19 cellular contexts compared by ENCODE assay signal in the genomic region with DNA sequence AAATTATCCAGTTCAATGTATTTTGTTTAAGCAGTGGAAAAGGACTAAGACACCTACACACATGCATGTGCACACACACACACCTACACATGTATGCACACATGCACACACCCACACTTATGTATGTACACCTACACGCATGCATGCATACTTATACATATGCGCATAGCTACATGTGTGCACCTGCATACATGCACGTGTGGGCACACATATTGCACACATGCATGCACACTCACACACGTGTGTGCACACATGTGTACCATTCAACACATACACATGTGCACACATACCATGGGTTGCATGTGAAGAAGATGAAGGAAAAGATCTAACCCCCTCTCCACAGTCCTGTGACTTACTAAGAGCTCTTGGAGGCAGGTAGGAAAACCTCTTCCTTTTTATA.
DNase-seq lines count a peak whose midpoint lies in the region; ATAC-seq, FAIRE-seq and TF ChIP-seq lines count a peak whose summit lies in the region.
"Had no signal": no experiment of that assay in that cellular context is flagged by ENCODE, and none has a peak within 500 bp of the region (broad histone marks: within the 10 kb centered on the region; RNA-seq: fewer than 3 reads in every experiment).

No MANE protein-coding gene starts in this region.

- H2BK5ac ChIP-seq in trophoblast cell (ENCODE audit: low read depth, low read length, poor library complexity) = no peak overlapping the region

- no peak overlapping the region for H2AFZ ChIP-seq in trophoblast cell (ENCODE audit: insufficient read depth, low read length, poor library complexity)
- H2AFZ ChIP-seq: GM23338 had no signal

- H4K12ac ChIP-seq in trophoblast cell (ENCODE audit: low read depth, low read length) = no peak overlapping the region

- H3K27me3 ChIP-seq in right atrium auricular region (no peaks in the 10 kb centered on the region), heart left ventricle (peaks cover 0 to 8% (median 0%) of the 10 kb centered on the region in 9 donors), bronchial epithelial cell (ENCODE audit: control insufficient read depth, insufficient read depth, low read length) (no peaks in the 10 kb centered on the region), trophoblast cell (ENCODE audit: insufficient read depth, low read length) (no peaks in the 10 kb centered on the region)

- H2BK12ac ChIP-seq in trophoblast cell (ENCODE audit: low read length) = no peak overlapping the region

- H3K79me2 ChIP-seq in trophoblast cell (ENCODE audit: control insufficient read depth, insufficient read depth, low read length, poor library complexity) = no peaks in the 10 kb centered on the region

- H3K79me1 ChIP-seq in trophoblast cell (ENCODE audit: low read length) = no peaks in the 10 kb centered on the region

- H3K9me3 ChIP-seq in right atrium auricular region = no peaks in the 10 kb centered on the region
- no peaks in the 10 kb centered on the region for H3K9me3 ChIP-seq in heart left ventricle
- H3K9me3 ChIP-seq in trophoblast cell (ENCODE audit: insufficient read depth, low read depth, low read length) = peaks cover 2% of the 10 kb centered on the region
- H3K9me3 ChIP-seq: A549 had no signal

- no peak overlapping the region for H3K4me3 ChIP-seq in right atrium auricular region
- H3K4me3 ChIP-seq in heart left ventricle = no peak overlapping the region
- H3K4me3 ChIP-seq in bronchial epithelial cell (ENCODE audit: low read depth, low read length) = no peak overlapping the region
- peak overlapping the region; percentile 25 for H3K4me3 ChIP-seq in trophoblast cell (ENCODE audit: low read depth, low read length)
- H3K4me3 ChIP-seq: A549, GM23338 had no signal

- no peak overlapping the region for H4K91ac ChIP-seq in trophoblast cell (ENCODE audit: low read depth, low read length)

- H3K4ac ChIP-seq in trophoblast cell (ENCODE audit: low read depth, low read length) = no peak overlapping the region

- WGBS in heart left ventricle, 4 donors = 83 to 92% (median 88%) methylated on average over 4 of the region's 4 CpGs
- no CpG with 5 or more reads among the region's 4 CpGs for WGBS in trophoblast cell (ENCODE audit: extremely low coverage, insufficient coverage, insufficient read length)

- no peak overlapping the region for H4K8ac ChIP-seq in trophoblast cell (ENCODE audit: low read depth, low read length)

- intact Hi-C loops in heart left ventricle (cut with DNase I) = no loop called here

- no peak overlapping the region for H2BK120ac ChIP-seq in trophoblast cell (ENCODE audit: insufficient read depth, low read length, poor library complexity)

- H3K4me1 ChIP-seq in right atrium auricular region = no peaks in the 10 kb centered on the region
- no peaks in the 10 kb centered on the region for H3K4me1 ChIP-seq in heart left ventricle
- no peaks in the 10 kb centered on the region for H3K4me1 ChIP-seq in trophoblast cell (ENCODE audit: control insufficient read depth in 1 of 2, insufficient read depth in 2 of 2, low read length in 2 of 2)
- H3K4me1 ChIP-seq: A549 had no signal

- DNase-seq in right atrium auricular region (ENCODE audit: low spot score) (peak; percentile 26), heart left ventricle (no peak), bronchial epithelial cell (ENCODE audit: low read depth) (no peak), trophoblast cell (no peak), NCI-H187 (lab: John Stamatoyannopoulos, UW) (no peak)
- no peak for DNase-seq in effector CD4-positive, alpha-beta T cell
- DNase-seq: AML-193; CD4-positive, alpha-beta memory T cell; DMS153; DMS79; GDM1 had no signal

- peak overlapping the region; percentile 97 for H3K23ac ChIP-seq in trophoblast cell (ENCODE audit: low read length)

- no peak overlapping the region for H3K4me2 ChIP-seq in trophoblast cell (ENCODE audit: low read length)
- H3K4me2 ChIP-seq: A549, GM23338 had no signal

- ATAC-seq in heart left ventricle = no peak
- ATAC-seq in GM21360 (IDR thresholded peaks at IDR 0.05; ENCODE audit: unreplicated experiment) = no peak
- ATAC-seq: A549 had no signal

- no peak overlapping the region for H2AK5ac ChIP-seq in trophoblast cell (ENCODE audit: low read length)

- H3K36me3 ChIP-seq in right atrium auricular region (no peaks in the 10 kb centered on the region), heart left ventricle (no peaks in the 10 kb centered on the region), bronchial epithelial cell (ENCODE audit: control insufficient read depth, insufficient read depth, low read length) (no peaks in the 10 kb centered on the region), trophoblast cell (ENCODE audit: control insufficient read depth in 1 of 2, insufficient read depth in 2 of 2, low read length in 2 of 2) (no peaks in the 10 kb centered on the region)

- H3K18ac ChIP-seq in trophoblast cell (ENCODE audit: low read length) = no peak overlapping the region

- H3K14ac ChIP-seq in trophoblast cell (ENCODE audit: low read length) = no peak overlapping the region

- peak; percentile 93 for FAIRE-seq in bronchial epithelial cell (lab: Jason Lieb, UNC)
- FAIRE-seq: A549, GM12892, GM18507, H54 had no signal

- TF ChIP-seq CTCF in right atrium auricular region (IDR thresholded peaks at IDR 0.05) (no peak), heart left ventricle (IDR thresholded peaks at IDR 0.05) (no peak), bronchial epithelial cell (IDR thresholded peaks at IDR 0.05; ENCODE audit: insufficient read depth, low read length, severe bottlenecking) (no peak)

- H3K27ac ChIP-seq in right atrium auricular region (no peak overlapping the region), heart left ventricle (no peak overlapping the region), trophoblast cell (ENCODE audit: low read depth, low read length) (no peak overlapping the region)
- H3K27ac ChIP-seq: 22Rv1, A549, C4-2B had no signal

- no peak for TF ChIP-seq POLR2A in heart left ventricle (IDR thresholded peaks at IDR 0.05)

- peak overlapping the region; percentile 45 for H3K9ac ChIP-seq in trophoblast cell (ENCODE audit: low read length)
